Comparison of ENCODE assay signal across 2 cellular contexts in the genomic region with DNA sequence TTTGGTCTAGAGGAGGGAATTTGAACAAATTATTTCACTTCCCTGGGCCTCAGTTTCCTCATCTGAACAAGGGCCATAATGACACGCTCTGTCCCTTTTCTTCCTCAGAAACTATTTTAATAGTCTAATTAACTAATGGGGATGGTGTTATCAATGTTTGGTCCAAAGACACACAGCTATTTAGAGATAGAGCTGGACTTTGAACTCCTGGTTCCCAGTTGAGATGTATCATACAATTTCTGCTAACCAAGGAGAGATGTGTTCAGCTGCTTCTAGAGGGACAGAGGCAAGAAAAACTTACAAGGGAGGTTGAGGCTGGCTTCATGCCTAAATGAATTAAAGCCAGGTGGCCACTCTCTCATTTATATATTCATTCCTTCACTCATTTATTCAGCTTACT.
TF ChIP-seq lines count a peak whose summit lies in the region.

No MANE protein-coding gene starts in this region.

TF ChIP-seq in GM23338, 12 proteins besides CTCF, POLR2A, EP300 and RAD21 (continued from another document):
- TF ChIP-seq, protein P1, sequence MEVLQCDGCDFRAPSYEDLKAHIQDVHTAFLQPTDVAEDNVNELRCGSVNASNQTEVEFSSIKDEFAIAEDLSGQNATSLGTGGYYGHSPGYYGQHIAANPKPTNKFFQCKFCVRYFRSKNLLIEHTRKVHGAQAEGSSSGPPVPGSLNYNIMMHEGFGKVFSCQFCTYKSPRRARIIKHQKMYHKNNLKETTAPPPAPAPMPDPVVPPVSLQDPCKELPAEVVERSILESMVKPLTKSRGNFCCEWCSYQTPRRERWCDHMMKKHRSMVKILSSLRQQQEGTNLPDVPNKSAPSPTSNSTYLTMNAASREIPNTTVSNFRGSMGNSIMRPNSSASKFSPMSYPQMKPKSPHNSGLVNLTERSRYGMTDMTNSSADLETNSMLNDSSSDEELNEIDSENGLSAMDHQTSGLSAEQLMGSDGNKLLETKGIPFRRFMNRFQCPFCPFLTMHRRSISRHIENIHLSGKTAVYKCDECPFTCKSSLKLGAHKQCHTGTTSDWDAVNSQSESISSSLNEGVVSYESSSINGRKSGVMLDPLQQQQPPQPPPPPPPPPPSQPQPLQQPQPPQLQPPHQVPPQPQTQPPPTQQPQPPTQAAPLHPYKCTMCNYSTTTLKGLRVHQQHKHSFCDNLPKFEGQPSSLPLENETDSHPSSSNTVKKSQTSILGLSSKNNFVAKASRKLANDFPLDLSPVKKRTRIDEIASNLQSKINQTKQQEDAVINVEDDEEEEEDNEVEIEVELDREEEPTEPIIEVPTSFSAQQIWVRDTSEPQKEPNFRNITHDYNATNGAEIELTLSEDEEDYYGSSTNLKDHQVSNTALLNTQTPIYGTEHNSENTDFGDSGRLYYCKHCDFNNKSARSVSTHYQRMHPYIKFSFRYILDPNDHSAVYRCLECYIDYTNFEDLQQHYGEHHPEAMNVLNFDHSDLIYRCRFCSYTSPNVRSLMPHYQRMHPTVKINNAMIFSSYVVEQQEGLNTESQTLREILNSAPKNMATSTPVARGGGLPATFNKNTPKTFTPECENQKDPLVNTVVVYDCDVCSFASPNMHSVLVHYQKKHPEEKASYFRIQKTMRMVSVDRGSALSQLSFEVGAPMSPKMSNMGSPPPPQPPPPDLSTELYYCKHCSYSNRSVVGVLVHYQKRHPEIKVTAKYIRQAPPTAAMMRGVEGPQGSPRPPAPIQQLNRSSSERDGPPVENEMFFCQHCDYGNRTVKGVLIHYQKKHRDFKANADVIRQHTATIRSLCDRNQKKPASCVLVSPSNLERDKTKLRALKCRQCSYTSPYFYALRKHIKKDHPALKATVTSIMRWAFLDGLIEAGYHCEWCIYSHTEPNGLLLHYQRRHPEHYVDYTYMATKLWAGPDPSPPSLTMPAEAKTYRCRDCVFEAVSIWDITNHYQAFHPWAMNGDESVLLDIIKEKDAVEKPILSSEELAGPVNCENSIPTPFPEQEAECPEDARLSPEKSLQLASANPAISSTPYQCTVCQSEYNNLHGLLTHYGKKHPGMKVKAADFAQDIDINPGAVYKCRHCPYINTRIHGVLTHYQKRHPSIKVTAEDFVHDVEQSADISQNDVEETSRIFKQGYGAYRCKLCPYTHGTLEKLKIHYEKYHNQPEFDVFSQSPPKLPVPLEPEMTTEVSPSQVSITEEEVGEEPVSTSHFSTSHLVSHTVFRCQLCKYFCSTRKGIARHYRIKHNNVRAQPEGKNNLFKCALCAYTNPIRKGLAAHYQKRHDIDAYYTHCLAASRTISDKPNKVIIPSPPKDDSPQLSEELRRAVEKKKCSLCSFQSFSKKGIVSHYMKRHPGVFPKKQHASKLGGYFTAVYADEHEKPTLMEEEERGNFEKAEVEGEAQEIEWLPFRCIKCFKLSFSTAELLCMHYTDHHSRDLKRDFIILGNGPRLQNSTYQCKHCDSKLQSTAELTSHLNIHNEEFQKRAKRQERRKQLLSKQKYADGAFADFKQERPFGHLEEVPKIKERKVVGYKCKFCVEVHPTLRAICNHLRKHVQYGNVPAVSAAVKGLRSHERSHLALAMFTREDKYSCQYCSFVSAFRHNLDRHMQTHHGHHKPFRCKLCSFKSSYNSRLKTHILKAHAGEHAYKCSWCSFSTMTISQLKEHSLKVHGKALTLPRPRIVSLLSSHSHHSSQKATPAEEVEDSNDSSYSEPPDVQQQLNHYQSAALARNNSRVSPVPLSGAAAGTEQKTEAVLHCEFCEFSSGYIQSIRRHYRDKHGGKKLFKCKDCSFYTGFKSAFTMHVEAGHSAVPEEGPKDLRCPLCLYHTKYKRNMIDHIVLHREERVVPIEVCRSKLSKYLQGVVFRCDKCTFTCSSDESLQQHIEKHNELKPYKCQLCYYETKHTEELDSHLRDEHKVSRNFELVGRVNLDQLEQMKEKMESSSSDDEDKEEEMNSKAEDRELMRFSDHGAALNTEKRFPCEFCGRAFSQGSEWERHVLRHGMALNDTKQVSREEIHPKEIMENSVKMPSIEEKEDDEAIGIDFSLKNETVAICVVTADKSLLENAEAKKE (CRISPR knock-in tag; IDR thresholded peaks at IDR 0.05), result no peak
- TF ChIP-seq CREB1 (CRISPR knock-in tag; IDR thresholded peaks at IDR 0.05; ENCODE audit: low read depth), result no peak
- no peak for TF ChIP-seq ZNF114 (CRISPR knock-in tag; IDR thresholded peaks at IDR 0.05)
- no peak for TF ChIP-seq EZH2 (IDR thresholded peaks at IDR 0.05; ENCODE audit: low read depth, unreplicated experiment)
- TF ChIP-seq ZNF331 (CRISPR knock-in tag; IDR thresholded peaks at IDR 0.05; ENCODE audit: low read depth), result no peak
- TF ChIP-seq, protein P2, sequence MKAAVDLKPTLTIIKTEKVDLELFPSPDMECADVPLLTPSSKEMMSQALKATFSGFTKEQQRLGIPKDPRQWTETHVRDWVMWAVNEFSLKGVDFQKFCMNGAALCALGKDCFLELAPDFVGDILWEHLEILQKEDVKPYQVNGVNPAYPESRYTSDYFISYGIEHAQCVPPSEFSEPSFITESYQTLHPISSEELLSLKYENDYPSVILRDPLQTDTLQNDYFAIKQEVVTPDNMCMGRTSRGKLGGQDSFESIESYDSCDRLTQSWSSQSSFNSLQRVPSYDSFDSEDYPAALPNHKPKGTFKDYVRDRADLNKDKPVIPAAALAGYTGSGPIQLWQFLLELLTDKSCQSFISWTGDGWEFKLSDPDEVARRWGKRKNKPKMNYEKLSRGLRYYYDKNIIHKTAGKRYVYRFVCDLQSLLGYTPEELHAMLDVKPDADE (IDR thresholded peaks at IDR 0.05), result no peak
TF ChIP-seq in GM23338: peak in this region for 0.

TF ChIP-seq in HepG2, 621 proteins besides CTCF, POLR2A, EP300 and RAD21 (continued from another document):
- TF ChIP-seq, protein P3, sequence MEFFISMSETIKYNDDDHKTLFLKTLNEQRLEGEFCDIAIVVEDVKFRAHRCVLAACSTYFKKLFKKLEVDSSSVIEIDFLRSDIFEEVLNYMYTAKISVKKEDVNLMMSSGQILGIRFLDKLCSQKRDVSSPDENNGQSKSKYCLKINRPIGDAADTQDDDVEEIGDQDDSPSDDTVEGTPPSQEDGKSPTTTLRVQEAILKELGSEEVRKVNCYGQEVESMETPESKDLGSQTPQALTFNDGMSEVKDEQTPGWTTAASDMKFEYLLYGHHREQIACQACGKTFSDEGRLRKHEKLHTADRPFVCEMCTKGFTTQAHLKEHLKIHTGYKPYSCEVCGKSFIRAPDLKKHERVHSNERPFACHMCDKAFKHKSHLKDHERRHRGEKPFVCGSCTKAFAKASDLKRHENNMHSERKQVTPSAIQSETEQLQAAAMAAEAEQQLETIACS (CRISPR knock-in tag; IDR thresholded peaks at IDR 0.05), result no peak
- no peak for TF ChIP-seq SYNCRIP (IDR thresholded peaks at IDR 0.05; ENCODE audit: insufficient read depth, low read depth, low read length)
- TF ChIP-seq NFKBIZ (CRISPR knock-in tag; IDR thresholded peaks at IDR 0.05), result no peak
- TF ChIP-seq ZNF773 (CRISPR knock-in tag; IDR thresholded peaks at IDR 0.05; ENCODE audit: borderline replicate concordance), result no peak
- TF ChIP-seq POLR2G (IDR thresholded peaks at IDR 0.05; ENCODE audit: low read depth, low read length), result no peak
- TF ChIP-seq MEIS1 (CRISPR knock-in tag; IDR thresholded peaks at IDR 0.05; ENCODE audit: borderline replicate concordance), result no peak
- TF ChIP-seq, protein P4, sequence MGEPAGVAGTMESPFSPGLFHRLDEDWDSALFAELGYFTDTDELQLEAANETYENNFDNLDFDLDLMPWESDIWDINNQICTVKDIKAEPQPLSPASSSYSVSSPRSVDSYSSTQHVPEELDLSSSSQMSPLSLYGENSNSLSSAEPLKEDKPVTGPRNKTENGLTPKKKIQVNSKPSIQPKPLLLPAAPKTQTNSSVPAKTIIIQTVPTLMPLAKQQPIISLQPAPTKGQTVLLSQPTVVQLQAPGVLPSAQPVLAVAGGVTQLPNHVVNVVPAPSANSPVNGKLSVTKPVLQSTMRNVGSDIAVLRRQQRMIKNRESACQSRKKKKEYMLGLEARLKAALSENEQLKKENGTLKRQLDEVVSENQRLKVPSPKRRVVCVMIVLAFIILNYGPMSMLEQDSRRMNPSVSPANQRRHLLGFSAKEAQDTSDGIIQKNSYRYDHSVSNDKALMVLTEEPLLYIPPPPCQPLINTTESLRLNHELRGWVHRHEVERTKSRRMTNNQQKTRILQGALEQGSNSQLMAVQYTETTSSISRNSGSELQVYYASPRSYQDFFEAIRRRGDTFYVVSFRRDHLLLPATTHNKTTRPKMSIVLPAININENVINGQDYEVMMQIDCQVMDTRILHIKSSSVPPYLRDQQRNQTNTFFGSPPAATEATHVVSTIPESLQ (CRISPR knock-in tag; conservative IDR thresholded peaks at IDR 0.05), result no peak
